ENCODE assay signal across 16 cellular contexts in the genomic region with DNA sequence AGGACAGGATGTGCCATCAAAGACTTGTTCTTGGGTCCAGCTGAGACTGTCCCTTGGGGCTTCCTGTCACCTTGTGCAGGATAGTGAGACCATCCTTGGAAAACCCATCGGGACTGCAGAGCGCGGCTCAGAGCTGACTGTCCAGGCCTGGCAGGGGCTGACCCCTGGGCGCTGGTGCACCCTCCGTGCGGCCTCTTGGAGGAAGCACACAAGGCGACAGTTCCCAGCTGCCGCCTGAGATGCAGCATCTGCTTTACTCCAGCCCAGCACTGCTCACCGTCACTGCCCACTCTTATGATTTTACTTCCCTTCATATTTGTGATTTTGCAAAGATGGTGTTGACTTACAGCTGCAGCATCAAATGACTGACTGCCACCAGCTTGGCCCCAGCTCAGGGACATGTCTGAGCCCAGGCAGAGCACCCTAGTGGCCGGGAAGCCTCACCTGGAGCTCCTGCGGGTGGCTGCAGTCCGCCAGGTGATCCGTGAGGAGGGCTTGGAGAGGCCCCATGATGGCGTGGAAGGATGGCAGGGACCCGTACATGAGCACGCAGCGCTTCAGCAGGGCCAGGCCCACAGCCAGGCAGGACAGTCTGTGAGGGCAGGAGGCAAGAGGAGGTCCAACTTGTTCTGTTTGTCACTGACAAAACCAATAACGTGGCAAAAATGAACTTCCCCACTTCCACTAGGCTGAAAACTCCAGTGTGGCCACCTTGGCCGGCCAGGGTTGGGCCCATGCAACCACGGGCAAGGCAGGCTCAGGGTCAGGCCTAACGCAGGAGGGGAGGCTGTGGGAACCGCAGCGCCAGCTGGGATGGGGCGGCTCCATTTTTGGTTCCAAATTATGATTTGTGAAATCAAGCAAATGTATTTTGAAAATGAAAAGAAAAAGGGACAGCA. TPM values are rescaled to one million over a fixed set of nuclear protein-coding genes. Genes with fewer than 3 reads are reported as not detected.
DNase-seq lines count a peak whose midpoint lies in the region; ATAC-seq and TF ChIP-seq lines count a peak whose summit lies in the region.
"Had no signal": no experiment of that assay in that cellular context is flagged by ENCODE, and none has a peak within 500 bp of the region (broad histone marks: within the 10 kb centered on the region; RNA-seq: fewer than 3 reads in every experiment).

No MANE protein-coding gene starts in this region.

- H3K4me1 ChIP-seq in CD8-positive, alpha-beta memory T cell (ENCODE audit: insufficient read depth, low read length) = peaks cover 15% of the 10 kb centered on the region
- H3K4me1 ChIP-seq in lung (ENCODE audit: control insufficient read depth in 2 of 2, insufficient read depth in 2 of 2, low read length in 2 of 2) = peaks cover 0 to 7% of the 10 kb centered on the region in 2 donors
- H3K4me1 ChIP-seq: neural progenitor cell had no signal

- H3K9me3 Mint-ChIP-seq in CD8-positive, alpha-beta memory T cell = no peaks in the 10 kb centered on the region
- H3K9me3 Mint-ChIP-seq in activated T-helper 17 cell treated with anti-CD3 and anti-CD28 coated beads, Interleukin-2, amount 50 U/mL, for 72 hours = no peaks in the 10 kb centered on the region
- H3K9me3 Mint-ChIP-seq: neural progenitor cell; T-helper 2 cell treated with Interferon-gamma antibody and Interleukin-4, amounts not matched to agents 5 μg/mL and 100 μg/mL, for 36 hours had no signal

- peak overlapping the region in 5 of 8 donors; percentile 74 to 96 (median 88) for H3K27ac Mint-ChIP-seq in CD8-positive, alpha-beta memory T cell
- peak overlapping the region; percentile 67 for H3K27ac Mint-ChIP-seq in activated T-helper 17 cell treated with anti-CD3 and anti-CD28 coated beads, Interleukin-2, amount 50 U/mL, for 72 hours
- H3K27ac Mint-ChIP-seq: neural progenitor cell had no signal

- peak overlapping the region; percentile 31 for H3K27ac ChIP-seq in CD8-positive, alpha-beta memory T cell (ENCODE audit: low read depth, low read length)
- peak overlapping the region in 1 of 2 donors; percentile 9 for H3K27ac ChIP-seq in lung (ENCODE audit: low read depth in 1 of 2, low read length in 1 of 2)
- H3K27ac ChIP-seq: cardiac muscle cell, neural progenitor cell, sigmoid colon had no signal

- peaks cover 55% of the 10 kb centered on the region for H3K36me3 ChIP-seq in CD8-positive, alpha-beta memory T cell (ENCODE audit: insufficient read depth, low read length)
- H3K36me3 ChIP-seq in lung (ENCODE audit: control insufficient read depth in 2 of 2, insufficient read depth in 2 of 2, low read length in 2 of 2) = peaks cover 10 to 65% of the 10 kb centered on the region in 2 donors
- H3K36me3 ChIP-seq: neural progenitor cell had no signal

- ATAC-seq in activated T-helper 17 cell treated with anti-CD3 and anti-CD28 coated beads, Interleukin-2, amount 50 U/mL, for 72 hours (replicated peaks) = no peak
- ATAC-seq in lung (ENCODE audit: insufficient read depth, low FRiP score) (no peak), GM18505 (IDR thresholded peaks at IDR 0.05; ENCODE audit: unreplicated experiment) (no peak), HG03469 (IDR thresholded peaks at IDR 0.05; ENCODE audit: unreplicated experiment) (no peak)

- H3K4me1 Mint-ChIP-seq in CD8-positive, alpha-beta memory T cell = peaks cover 23 to 49% (median 42%) of the 10 kb centered on the region in 3 donors
- peaks cover 19% of the 10 kb centered on the region for H3K4me1 Mint-ChIP-seq in activated T-helper 17 cell treated with anti-CD3 and anti-CD28 coated beads, Interleukin-2, amount 50 U/mL, for 72 hours

- H3K36me3 Mint-ChIP-seq in CD8-positive, alpha-beta memory T cell = peaks cover 0 to 94% (median 20%) of the 10 kb centered on the region in 3 donors
- peaks cover 100% of the 10 kb centered on the region for H3K36me3 Mint-ChIP-seq in activated T-helper 17 cell treated with anti-CD3 and anti-CD28 coated beads, Interleukin-2, amount 50 U/mL, for 72 hours (ENCODE audit: low read depth)

- H3K4me3 ChIP-seq in CD8-positive, alpha-beta memory T cell (ENCODE audit: low read length) = no peak overlapping the region
- H3K4me3 ChIP-seq in lung = no peak overlapping the region
- H3K4me3 ChIP-seq: cardiac muscle cell, neural progenitor cell, sigmoid colon had no signal

- peaks cover 0 to 5% of the 10 kb centered on the region in 2 donors for H3K27me3 Mint-ChIP-seq in CD8-positive, alpha-beta memory T cell
- no peaks in the 10 kb centered on the region for H3K27me3 Mint-ChIP-seq in activated T-helper 17 cell treated with anti-CD3 and anti-CD28 coated beads, Interleukin-2, amount 50 U/mL, for 72 hours

- peak; percentile 42 for TF ChIP-seq POLR2A in GM19193 (IDR thresholded peaks at IDR 0.05; ENCODE audit: extremely low read depth, insufficient read depth, insufficient read length)
- no peak for TF ChIP-seq POLR2A in GM18505 (IDR thresholded peaks at IDR 0.05; ENCODE audit: borderline replicate concordance, extremely low read depth, insufficient read depth, insufficient read length)

- CTCF ChIA-PET in CD8-positive, alpha-beta memory T cell (lab: Charles Lee) = interaction anchor here (1.5 to 1.7 kb wide), 2 partner anchors 14 to 178 kb away, joined by 3 to 4 read pairs; no protein-coding TSS in a partner anchor

- WGBS in lung, 2 donors = 90 to 96% methylated on average over 24 of the region's 24 CpGs

- TF ChIP-seq CTCF in lung (IDR thresholded peaks at IDR 0.05; ENCODE audit: control extremely low read depth, extremely low read depth) = no peak

- H3K9me3 ChIP-seq in CD8-positive, alpha-beta memory T cell (ENCODE audit: low read length) = no peaks in the 10 kb centered on the region
- no peaks in the 10 kb centered on the region for H3K9me3 ChIP-seq in lung (ENCODE audit: control insufficient read depth in 2 of 2, insufficient read depth in 1 of 2, low read length in 1 of 2)
- H3K9me3 ChIP-seq: sigmoid colon had no signal

- DNase-seq in CD8-positive, alpha-beta memory T cell = no peak
- peak; percentile 27 for DNase-seq in lung (ENCODE audit: low spot score)
- no peak for DNase-seq in NCI-H2196 (lab: John Stamatoyannopoulos, UW; ENCODE audit: unreplicated experiment)
- DNase-seq: AML-193; foreskin melanocyte; NCI-H2029 treated with DMSO at 0.1 percent for 48 hours; NCI-H774; stimulated activated CD4-positive, alpha-beta T cell treated with anti-CD3 and anti-CD28 coated beads, Interleukin-4, amount 100 ng/mL, for 1 hour had no signal

- no peak overlapping the region for H3K4me3 Mint-ChIP-seq in CD8-positive, alpha-beta memory T cell
- H3K4me3 Mint-ChIP-seq in activated T-helper 17 cell treated with anti-CD3 and anti-CD28 coated beads, Interleukin-2, amount 50 U/mL, for 72 hours = peak overlapping the region; percentile 92
- H3K4me3 Mint-ChIP-seq: T-helper 2 cell treated with Interferon-gamma antibody and Interleukin-4, amounts not matched to agents 5 μg/mL and 100 μg/mL, for 36 hours had no signal

- no peaks in the 10 kb centered on the region for H3K27me3 ChIP-seq in CD8-positive, alpha-beta memory T cell (ENCODE audit: insufficient read depth, low read length, poor library complexity, severe bottlenecking)
- no peaks in the 10 kb centered on the region for H3K27me3 ChIP-seq in lung (ENCODE audit: control insufficient read depth, insufficient read depth)
- H3K27me3 ChIP-seq: cardiac muscle cell, neural progenitor cell, sigmoid colon had no signal

- POLR2A ChIA-PET in CD8-positive, alpha-beta memory T cell (lab: Charles Lee) = no interaction called here

RNA-seq across cellular contexts. Expression of gene NOP14, which starts 21.8 kb away (rescaled TPM):
- total RNA-seq in CD8-positive, alpha-beta memory T cell = 100 to 1,000 TPM; 156 to 165 TPM
- polyA plus RNA-seq in CD8-positive, alpha-beta memory T cell = 26.5 TPM
- 10 to 100 TPM; 86.5 to 96.8 TPM for total RNA-seq in activated T-helper 17 cell treated with anti-CD3 and anti-CD28 coated beads, Interleukin-2, amount 50 U/mL, for 72 hours
- 10 to 100 TPM; 13.3 to 25.4 TPM for total RNA-seq in lung
- polyA plus RNA-seq in lung = 10 to 100 TPM; 18.9 to 20.4 TPM

RNA-seq across cellular contexts. Expression of gene GRK4, which starts 22.0 kb away (rescaled TPM):
- 1 to 10 TPM; 5.4 to 7.7 TPM for total RNA-seq in CD8-positive, alpha-beta memory T cell
- polyA plus RNA-seq in CD8-positive, alpha-beta memory T cell = 2.5 TPM
- 1 to 10 TPM; 3.2 to 5.7 TPM for total RNA-seq in activated T-helper 17 cell treated with anti-CD3 and anti-CD28 coated beads, Interleukin-2, amount 50 U/mL, for 72 hours
- 1 to 10 TPM; 4.6 to 6.7 TPM for total RNA-seq in lung
- 1 to 10 TPM; 1.8 to 1.9 TPM for polyA plus RNA-seq in lung
